ENCODE assay signal across 2 cellular contexts in the genomic region with DNA sequence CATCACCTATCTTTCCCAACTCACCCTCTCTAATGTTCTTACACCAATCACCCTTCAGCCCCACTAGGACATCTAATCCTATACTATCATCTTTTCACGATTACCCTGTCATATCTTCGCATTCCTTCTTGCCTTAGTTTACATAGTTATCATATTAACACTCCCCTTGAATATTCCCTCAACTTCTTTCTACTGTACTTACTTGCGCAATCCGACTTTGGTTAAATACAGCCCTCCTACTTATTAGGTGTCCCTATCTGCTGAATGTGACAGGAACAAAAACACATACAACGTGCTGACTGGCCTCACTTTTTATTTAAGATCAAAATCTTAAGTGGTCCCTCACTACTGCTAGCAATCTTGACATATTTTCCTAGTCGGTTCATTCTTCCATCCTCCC.
A peak's percentile ranks its signal among the peaks of the same experiment; 100 is the strongest.
TF ChIP-seq lines count a peak whose summit lies in the region.

No MANE protein-coding gene starts in this region.

TF ChIP-seq in HepG2, 621 proteins besides CTCF, POLR2A, EP300 and RAD21:
- TF ChIP-seq, protein P1, sequence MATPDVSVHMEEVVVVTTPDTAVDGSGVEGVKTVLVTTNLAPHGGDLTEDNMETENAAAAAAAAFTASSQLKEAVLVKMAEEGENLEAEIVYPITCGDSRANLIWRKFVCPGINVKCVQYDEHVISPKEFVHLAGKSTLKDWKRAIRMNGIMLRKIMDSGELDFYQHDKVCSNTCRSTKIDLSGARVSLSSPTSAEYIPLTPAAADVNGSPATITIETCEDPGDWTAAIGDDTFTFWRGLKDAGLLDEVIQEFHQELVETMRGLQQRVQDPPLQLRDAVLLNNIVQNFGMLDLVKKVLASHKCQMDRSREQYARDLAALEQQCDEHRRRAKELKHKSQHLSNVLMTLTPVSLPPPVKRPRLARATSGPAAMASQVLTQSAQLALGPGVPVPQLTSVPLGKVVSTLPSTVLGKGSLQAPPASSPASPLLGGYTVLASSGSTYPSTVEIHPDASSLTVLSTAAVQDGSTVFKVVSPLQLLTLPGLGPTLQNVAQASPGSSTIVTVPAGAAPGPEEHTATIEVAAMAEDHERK (CRISPR knock-in tag; IDR thresholded peaks at IDR 0.05; ENCODE audit: low read depth) = no peak
- TF ChIP-seq CEBPB (IDR thresholded peaks at IDR 0.05; ENCODE audit: borderline replicate concordance, low read depth, low read length) = peak; percentile 60; the same call in 1 of the 2 replicates

TF ChIP-seq in K562, 482 proteins besides CTCF, POLR2A, EP300 and RAD21:
- TF ChIP-seq CEBPG (CRISPR knock-in tag; IDR thresholded peaks at IDR 0.05) (no peak), CEBPG (tag; conservative IDR thresholded peaks at IDR 0.05 in 1 of 2, IDR thresholded peaks at IDR 0.05 in 1 of 2) (peak; percentile 43 to 53; a peak in 3 of 4 replicates), ZNF512 (tag; IDR thresholded peaks at IDR 0.05) (no peak), CEBPB (tag; IDR thresholded peaks at IDR 0.05) (peak; percentile 81), MLX (CRISPR knock-in tag; conservative IDR thresholded peaks at IDR 0.05) (no peak), SRSF1 (IDR thresholded peaks at IDR 0.05; ENCODE audit: low read depth, low read length) (no peak)
- TF ChIP-seq, protein P2, sequence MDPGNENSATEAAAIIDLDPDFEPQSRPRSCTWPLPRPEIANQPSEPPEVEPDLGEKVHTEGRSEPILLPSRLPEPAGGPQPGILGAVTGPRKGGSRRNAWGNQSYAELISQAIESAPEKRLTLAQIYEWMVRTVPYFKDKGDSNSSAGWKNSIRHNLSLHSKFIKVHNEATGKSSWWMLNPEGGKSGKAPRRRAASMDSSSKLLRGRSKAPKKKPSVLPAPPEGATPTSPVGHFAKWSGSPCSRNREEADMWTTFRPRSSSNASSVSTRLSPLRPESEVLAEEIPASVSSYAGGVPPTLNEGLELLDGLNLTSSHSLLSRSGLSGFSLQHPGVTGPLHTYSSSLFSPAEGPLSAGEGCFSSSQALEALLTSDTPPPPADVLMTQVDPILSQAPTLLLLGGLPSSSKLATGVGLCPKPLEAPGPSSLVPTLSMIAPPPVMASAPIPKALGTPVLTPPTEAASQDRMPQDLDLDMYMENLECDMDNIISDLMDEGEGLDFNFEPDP (CRISPR knock-in tag; IDR thresholded peaks at IDR 0.05) = no peak
